Comparison of ENCODE assay signal across 21 cellular contexts in genomic region chr19:2363419-2363818, GRCh38. TPM values are rescaled to one million over a fixed set of nuclear protein-coding genes. Genes with fewer than 3 reads are reported as not detected.
DNase-seq lines count a peak whose midpoint lies in the region; ATAC-seq and TF ChIP-seq lines count a peak whose summit lies in the region.
"Had no signal": no experiment of that assay in that cellular context is flagged by ENCODE, and none has a peak within 500 bp of the region (broad histone marks: within the 10 kb centered on the region; RNA-seq: fewer than 3 reads in every experiment).

No MANE protein-coding gene starts in this region.

- peak overlapping the region; percentile 47; the same call in 1 of the 2 replicates for H2AFZ ChIP-seq in GM23338
- no peak overlapping the region for H2AFZ ChIP-seq in osteoblast (ENCODE audit: low read length)
- H2AFZ ChIP-seq: GM23248 had no signal

- no peak overlapping the region for H3K4me2 ChIP-seq in GM23338
- no peak overlapping the region for H3K4me2 ChIP-seq in osteoblast (ENCODE audit: insufficient read depth, low read length)

- H4K20me1 ChIP-seq in GM23338 (replicated peaks; ENCODE audit: insufficient read depth) (no peaks in the 10 kb centered on the region), osteoblast (ENCODE audit: insufficient read depth, low read length) (no peaks in the 10 kb centered on the region)
- H4K20me1 ChIP-seq: BLaER1 had no signal

- peaks cover 4% of the 10 kb centered on the region; the same call in 1 of the 2 replicates for H3F3A ChIP-seq in GM23338 (replicated peaks; ENCODE audit: low read depth)

- H3K36me3 ChIP-seq in GM23338 (ENCODE audit: insufficient read depth) (no peaks in the 10 kb centered on the region), osteoblast (ENCODE audit: insufficient read depth, low read length) (no peaks in the 10 kb centered on the region)
- H3K36me3 ChIP-seq: BLaER1 had no signal

- H3K4me3 Mint-ChIP-seq in GM23338 = no peak overlapping the region
- no peak overlapping the region for H3K4me3 Mint-ChIP-seq in activated T-cell treated with anti-CD3 and anti-CD28 coated beads, Interleukin-2, amount 50 U/mL, for 4 hours
- H3K4me3 Mint-ChIP-seq in glutamatergic neuron (ENCODE audit: unreplicated experiment) = no peak overlapping the region
- H3K4me3 Mint-ChIP-seq in endothelial cell (ENCODE audit: unreplicated experiment) = no peak overlapping the region
- H3K4me3 Mint-ChIP-seq: CD14-positive monocyte; CD4-positive, alpha-beta memory T cell; H9; IgD-negative memory B cell had no signal

- H3K27me3 Mint-ChIP-seq in GM23338 (ENCODE audit: insufficient read depth, low read depth, poor library complexity) (peaks cover 12% of the 10 kb centered on the region), glutamatergic neuron (ENCODE audit: unreplicated experiment) (peaks cover 3% of the 10 kb centered on the region), endothelial cell (ENCODE audit: unreplicated experiment) (peaks cover 13% of the 10 kb centered on the region)
- H3K27me3 Mint-ChIP-seq in activated T-cell treated with anti-CD3 and anti-CD28 coated beads, Interleukin-2, amount 50 U/mL, for 4 hours (ENCODE audit: low read depth) = peaks cover 19% of the 10 kb centered on the region

- H3K9me3 ChIP-seq in osteoblast (ENCODE audit: low read depth, low read length) = no peaks in the 10 kb centered on the region

- H3K4me3 ChIP-seq in GM23338 (no peak overlapping the region), osteoblast (ENCODE audit: insufficient read depth, low read length) (no peak overlapping the region)
- H3K4me3 ChIP-seq: BLaER1, GM23248 had no signal

- H3K36me3 Mint-ChIP-seq in GM23338 (ENCODE audit: low read depth) = no peaks in the 10 kb centered on the region
- peaks cover 3% of the 10 kb centered on the region for H3K36me3 Mint-ChIP-seq in activated T-cell treated with anti-CD3 and anti-CD28 coated beads, Interleukin-2, amount 50 U/mL, for 4 hours (ENCODE audit: insufficient read depth)
- peaks cover 6% of the 10 kb centered on the region for H3K36me3 Mint-ChIP-seq in glutamatergic neuron (ENCODE audit: unreplicated experiment)
- peaks cover 4% of the 10 kb centered on the region for H3K36me3 Mint-ChIP-seq in endothelial cell (ENCODE audit: low read depth, unreplicated experiment)
- H3K36me3 Mint-ChIP-seq: CD14-positive monocyte, IgD-negative memory B cell had no signal

- H3K27me3 ChIP-seq in GM23338 (ENCODE audit: insufficient read depth) (no peaks in the 10 kb centered on the region), osteoblast (ENCODE audit: insufficient read depth, low read length) (peaks cover 45% of the 10 kb centered on the region)

- H3K4me1 ChIP-seq in GM23338 (ENCODE audit: insufficient read depth) (no peaks in the 10 kb centered on the region; the same call in 1 of the 2 replicates), osteoblast (ENCODE audit: insufficient read depth, low read length) (no peaks in the 10 kb centered on the region)

- no peak overlapping the region for H3K27ac ChIP-seq in GM23338 (ENCODE audit: low read depth)
- no peak overlapping the region for H3K27ac ChIP-seq in osteoblast (ENCODE audit: low read depth, low read length)
- H3K27ac ChIP-seq: BLaER1, GM23248 had no signal

- no peak overlapping the region for H3K27ac Mint-ChIP-seq in GM23338
- H3K27ac Mint-ChIP-seq in glutamatergic neuron (ENCODE audit: unreplicated experiment) = no peak overlapping the region
- H3K27ac Mint-ChIP-seq in endothelial cell (ENCODE audit: unreplicated experiment) = no peak overlapping the region
- H3K27ac Mint-ChIP-seq: CD14-positive monocyte; CD4-positive, alpha-beta memory T cell; H9; IgD-negative memory B cell had no signal

- ATAC-seq in GM23338 = no peak
- no peak for ATAC-seq in activated T-cell treated with anti-CD3 and anti-CD28 coated beads, Interleukin-2, amount 50 U/mL, for 4 hours
- ATAC-seq: HepG2 had no signal

- H3K9me2 ChIP-seq in GM23338 (ENCODE audit: insufficient read depth) = no peaks in the 10 kb centered on the region

- TF ChIP-seq CTCF in GM23338 (conservative IDR thresholded peaks at IDR 0.05; ENCODE audit: low read depth in 2 of 2) = no peak
- TF ChIP-seq CTCF in osteoblast (IDR thresholded peaks at IDR 0.05; ENCODE audit: extremely low read depth, low read depth, low read length) = no peak
- TF ChIP-seq CTCF in glutamatergic neuron (IDR thresholded peaks at IDR 0.05; ENCODE audit: partially characterized antibody, unreplicated experiment) = no peak
- TF ChIP-seq CTCF in endothelial cell (IDR thresholded peaks at IDR 0.05; ENCODE audit: unreplicated experiment) = no peak

- no peaks in the 10 kb centered on the region for H3K79me2 ChIP-seq in GM23338 (replicated peaks; ENCODE audit: insufficient read depth)
- no peaks in the 10 kb centered on the region for H3K79me2 ChIP-seq in osteoblast (ENCODE audit: insufficient read depth, low read length)

- peaks cover 5% of the 10 kb centered on the region for H3K4me1 Mint-ChIP-seq in GM23338
- peaks cover 4% of the 10 kb centered on the region for H3K4me1 Mint-ChIP-seq in activated T-cell treated with anti-CD3 and anti-CD28 coated beads, Interleukin-2, amount 50 U/mL, for 4 hours (ENCODE audit: low read depth)
- H3K4me1 Mint-ChIP-seq in glutamatergic neuron (ENCODE audit: low read depth, unreplicated experiment) = peaks cover 3% of the 10 kb centered on the region
- peaks cover 5% of the 10 kb centered on the region for H3K4me1 Mint-ChIP-seq in endothelial cell (ENCODE audit: unreplicated experiment)
- H3K4me1 Mint-ChIP-seq: CD14-positive monocyte had no signal

- H3K9me3 Mint-ChIP-seq in GM23338 (no peaks in the 10 kb centered on the region), glutamatergic neuron (ENCODE audit: unreplicated experiment) (peaks cover 6% of the 10 kb centered on the region), endothelial cell (ENCODE audit: unreplicated experiment) (no peaks in the 10 kb centered on the region)
- H3K9me3 Mint-ChIP-seq in activated T-cell treated with anti-CD3 and anti-CD28 coated beads, Interleukin-2, amount 50 U/mL, for 4 hours = no peaks in the 10 kb centered on the region
- H3K9me3 Mint-ChIP-seq: H9 had no signal

- DNase-seq in GM23338 (ENCODE audit: low spot score) (no peak), NCI-H226 (peak; percentile 17), epidermal melanocyte (ENCODE audit: insufficient read length, low spot score) (peak; percentile 9), osteoblast (ENCODE audit: insufficient read length, low spot score, missing footprints) (peak; percentile 61), glutamatergic neuron (no peak), endothelial cell (ENCODE audit: low spot score) (no peak)
- no peak for DNase-seq in activated T-cell treated with anti-CD3 and anti-CD28 coated beads, Interleukin-2, amount 50 U/mL, for 4 hours
- DNase-seq: 8988T, DMS153, DMS79, GDM1, GM23248, H9 had no signal

TF ChIP-seq in GM23338, 12 proteins besides CTCF, POLR2A, EP300 and RAD21 (continues in another document):
- TF ChIP-seq REST (IDR thresholded peaks at IDR 0.05; ENCODE audit: unreplicated experiment) = no peak

RNA-seq across cellular contexts. Expression of gene TMPRSS9, which starts 3.4 kb away (rescaled TPM):
- 0.16 and 0.28 TPM in 2 replicates for total RNA-seq in GM23338 (2014; rRNA removed; shearing (Covaris generic))
- polyA plus RNA-seq in GM23338 (2016; fragmentation: Nextera tagmentation; extraction: Ambion mirVana) = 0.05 and 0.38 TPM in 2 replicates
- 0.29 and 1.1 TPM in 2 replicates for total RNA-seq in osteoblast
- not detected for total RNA-seq in activated T-cell treated with anti-CD3 and anti-CD28 coated beads, Interleukin-2, amount 50 U/mL, for 4 hours
- 0.29 TPM for total RNA-seq in glutamatergic neuron (ENCODE audit: unreplicated experiment)
- total RNA-seq in endothelial cell (ENCODE audit: unreplicated experiment) = not detected
- total RNA-seq: A673; CD4-positive, alpha-beta memory T cell; Daoy; GM23248 had no signal
- polyA plus RNA-seq: AG04450; CD4-positive, alpha-beta memory T cell; IgD-negative memory B cell had no signal

RNA-seq across cellular contexts. Expression of gene SPPL2B, which starts 34.9 kb away (rescaled TPM):
- total RNA-seq in GM23338 (2014; rRNA removed; shearing (Covaris generic)) = 51.0 and 53.3 TPM in 2 replicates
- 21.1 and 23.5 TPM in 2 replicates for polyA plus RNA-seq in GM23338 (2016; fragmentation: Nextera tagmentation; extraction: Ambion mirVana)
- total RNA-seq in osteoblast (32.6 and 34.5 TPM in 2 replicates), glutamatergic neuron (ENCODE audit: unreplicated experiment) (166 TPM), endothelial cell (ENCODE audit: unreplicated experiment) (75.2 TPM)
- 10 to 100 TPM; 42.1 to 45.3 (median 42.2) TPM for total RNA-seq in activated T-cell treated with anti-CD3 and anti-CD28 coated beads, Interleukin-2, amount 50 U/mL, for 4 hours

RNA-seq across cellular contexts. Expression of gene LSM7, which starts 35.0 kb away (rescaled TPM):
- 197 and 299 TPM in 2 replicates for total RNA-seq in GM23338 (2014; rRNA removed; shearing (Covaris generic))
- polyA plus RNA-seq in GM23338 (2016; fragmentation: Nextera tagmentation; extraction: Ambion mirVana) = 409 and 434 TPM in 2 replicates
- total RNA-seq in osteoblast = 46.9 and 57.9 TPM in 2 replicates
- total RNA-seq in activated T-cell treated with anti-CD3 and anti-CD28 coated beads, Interleukin-2, amount 50 U/mL, for 4 hours = 100 to 1,000 TPM; 275 to 313 (median 307) TPM
- total RNA-seq in glutamatergic neuron (ENCODE audit: unreplicated experiment) = 105 TPM
- total RNA-seq in endothelial cell (ENCODE audit: unreplicated experiment) = 108 TPM

RNA-seq across cellular contexts. Expression of gene LINGO3, which starts 55.5 kb away (rescaled TPM):
- total RNA-seq in GM23338 (2014; rRNA removed; shearing (Covaris generic)) = 0.45 and 1.9 TPM in 2 replicates
- polyA plus RNA-seq in GM23338 (2016; fragmentation: Nextera tagmentation; extraction: Ambion mirVana) = 0.29 and 0.40 TPM in 2 replicates
- total RNA-seq in osteoblast (not detected in 2 replicates), glutamatergic neuron (ENCODE audit: unreplicated experiment) (0.25 TPM), endothelial cell (ENCODE audit: unreplicated experiment) (not detected)
- not detected for total RNA-seq in activated T-cell treated with anti-CD3 and anti-CD28 coated beads, Interleukin-2, amount 50 U/mL, for 4 hours
- total RNA-seq: A673, GM23248, HepG2 had no signal
- polyA plus RNA-seq: AG04450, GM23248, HepG2 had no signal

Comparison
In these comparisons a context has a peak if more than half of its experiments do, and no peak if none do; other contexts are left out.
1. DNase-seq: peak in NCI-H226 (single experiment), epidermal melanocyte (single experiment) and osteoblast (single experiment); none in GM23338 (single experiment), activated T-cell treated with anti-CD3 and anti-CD28 coated beads, Interleukin-2, amount 50 U/mL, for 4 hours (single experiment), glutamatergic neuron (single experiment) and endothelial cell (single experiment).